15 cellular contexts compared by ENCODE assay signal in the genomic region with DNA sequence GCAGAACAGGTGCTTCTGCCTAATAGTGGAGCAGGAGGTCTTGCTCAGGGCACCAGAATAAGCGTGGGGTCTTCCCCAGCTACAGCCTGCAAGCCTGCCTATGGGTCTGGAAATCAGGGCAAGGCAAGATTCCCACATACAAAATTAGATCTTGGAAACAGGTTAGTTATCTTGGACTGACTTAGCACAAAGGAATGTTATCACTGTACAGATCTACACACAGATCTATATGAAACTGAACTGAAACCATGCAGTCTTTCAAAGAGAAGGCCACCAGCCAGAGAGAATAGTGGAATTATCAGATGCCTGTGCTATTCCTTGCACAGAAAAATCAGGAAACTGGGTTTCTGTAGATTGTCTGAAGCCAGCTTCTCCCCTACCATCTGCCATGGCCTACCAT.
DNase-seq lines count a peak whose midpoint lies in the region; ATAC-seq, FAIRE-seq and TF ChIP-seq lines count a peak whose summit lies in the region.
"Had no signal": no experiment of that assay in that cellular context is flagged by ENCODE, and none has a peak within 500 bp of the region (broad histone marks: within the 10 kb centered on the region; RNA-seq: fewer than 3 reads in every experiment).

No MANE protein-coding gene starts in this region.

- no peaks in the 10 kb centered on the region for H3K27me3 Mint-ChIP-seq in activated naive CD4-positive, alpha-beta T cell treated with anti-CD3 and anti-CD28 coated beads, Interleukin-2, amount 10 ng/mL, durations not matched to agents 7 days and 5 days
- no peaks in the 10 kb centered on the region for H3K27me3 Mint-ChIP-seq in activated CD4-positive, alpha-beta T cell treated with anti-CD3 and anti-CD28 coated beads for 36 hours

- no peaks in the 10 kb centered on the region for H3K36me3 ChIP-seq in Panc1 (ENCODE audit: control insufficient read depth, insufficient read depth, low read length)
- H3K36me3 ChIP-seq: BLaER1 treated with 17β-estradiol and CSF1 and Interleukin-3, amounts not matched to agents 10 nM and 100 nM; esophagus squamous epithelium had no signal

- no peak overlapping the region for H3K27ac Mint-ChIP-seq in activated naive CD4-positive, alpha-beta T cell treated with anti-CD3 and anti-CD28 coated beads, Interleukin-2, amount 10 ng/mL, durations not matched to agents 7 days and 5 days
- no peak overlapping the region for H3K27ac Mint-ChIP-seq in activated CD4-positive, alpha-beta T cell treated with anti-CD3 and anti-CD28 coated beads for 36 hours
- H3K27ac Mint-ChIP-seq: T-helper 2 cell treated with Interferon-gamma antibody and Interleukin-4, amounts not matched to agents 5 μg/mL and 100 μg/mL, for 36 hours had no signal

- DNase-seq in H54 (ENCODE audit: insufficient read length, low spot score) (peak; percentile 38), Panc1 (ENCODE audit: low read depth, low spot score) (no peak), dermis blood vessel endothelial cell (peak; percentile 32), renal cortical epithelial cell (ENCODE audit: low read depth) (peak; percentile 42)
- no peak for DNase-seq in activated naive CD4-positive, alpha-beta T cell treated with anti-CD3 and anti-CD28 coated beads, Interleukin-2, amount 10 ng/mL, durations not matched to agents 7 days and 5 days
- DNase-seq in activated CD4-positive, alpha-beta T cell treated with anti-CD3 and anti-CD28 coated beads for 36 hours = no peak
- DNase-seq: activated CD4-positive, alpha-beta T cell treated with anti-CD3 and anti-CD28 coated beads for 48 hours; esophagus squamous epithelium; NCI-H187; NCI-H524 treated with DMSO at 0.1 percent for 48 hours had no signal

- ATAC-seq in Panc1 (no peak), HG02840 (IDR thresholded peaks at IDR 0.05; ENCODE audit: low FRiP score, unreplicated experiment) (no peak)
- ATAC-seq in activated CD4-positive, alpha-beta T cell treated with anti-CD3 and anti-CD28 coated beads for 36 hours = no peak
- ATAC-seq: left lobe of liver had no signal

- no peaks in the 10 kb centered on the region for H3K27me3 ChIP-seq in Panc1 (ENCODE audit: control insufficient read depth, insufficient read depth, low read length)
- H3K27me3 ChIP-seq: BLaER1 treated with 17β-estradiol and CSF1 and Interleukin-3, amounts not matched to agents 10 nM and 100 nM; esophagus squamous epithelium had no signal

- no peaks in the 10 kb centered on the region for H3K4me1 ChIP-seq in Panc1 (ENCODE audit: control insufficient read depth, insufficient read depth, low read length)

- CTCF ChIA-PET in Panc1 (lab: Charles Lee) = no interaction called here
- CTCF ChIA-PET in activated naive CD4-positive, alpha-beta T cell treated with anti-CD3 and anti-CD28 coated beads, Interleukin-2, amount 10 ng/mL, durations not matched to agents 7 days and 5 days (lab: Charles Lee) = no interaction called here
- CTCF ChIA-PET in activated CD4-positive, alpha-beta T cell treated with anti-CD3 and anti-CD28 coated beads for 36 hours (lab: Charles Lee) = no interaction called here

- no peaks in the 10 kb centered on the region for H3K4me1 Mint-ChIP-seq in activated naive CD4-positive, alpha-beta T cell treated with anti-CD3 and anti-CD28 coated beads, Interleukin-2, amount 10 ng/mL, durations not matched to agents 7 days and 5 days
- no peaks in the 10 kb centered on the region for H3K4me1 Mint-ChIP-seq in activated CD4-positive, alpha-beta T cell treated with anti-CD3 and anti-CD28 coated beads for 36 hours

- no TSS peak for BruUV-seq in Panc1 (replicated peaks; lab: Mats Ljungman, UMichigan)

- no peak overlapping the region for H3K4me3 ChIP-seq in Panc1 (ENCODE audit: low read depth in 2 of 2, low read length in 2 of 2)
- H3K4me3 ChIP-seq: BLaER1 treated with 17β-estradiol and CSF1 and Interleukin-3, amounts not matched to agents 10 nM and 100 nM; esophagus squamous epithelium had no signal

- peaks cover 13% of the 10 kb centered on the region for H3K9me3 Mint-ChIP-seq in activated naive CD4-positive, alpha-beta T cell treated with anti-CD3 and anti-CD28 coated beads, Interleukin-2, amount 10 ng/mL, durations not matched to agents 7 days and 5 days
- H3K9me3 Mint-ChIP-seq in activated CD4-positive, alpha-beta T cell treated with anti-CD3 and anti-CD28 coated beads for 36 hours (ENCODE audit: low read depth) = peaks cover 8% of the 10 kb centered on the region
- H3K9me3 Mint-ChIP-seq: T-helper 2 cell treated with Interferon-gamma antibody and Interleukin-4, amounts not matched to agents 5 μg/mL and 100 μg/mL, for 36 hours had no signal

- no peak overlapping the region for H3K27ac ChIP-seq in Panc1 (ENCODE audit: low read length)
- H3K27ac ChIP-seq: BLaER1 treated with 17β-estradiol and CSF1 and Interleukin-3, amounts not matched to agents 10 nM and 100 nM; esophagus squamous epithelium had no signal

- no peaks in the 10 kb centered on the region for H3K36me3 Mint-ChIP-seq in activated naive CD4-positive, alpha-beta T cell treated with anti-CD3 and anti-CD28 coated beads, Interleukin-2, amount 10 ng/mL, durations not matched to agents 7 days and 5 days
- H3K36me3 Mint-ChIP-seq in activated CD4-positive, alpha-beta T cell treated with anti-CD3 and anti-CD28 coated beads for 36 hours (ENCODE audit: low read depth) = no peaks in the 10 kb centered on the region

- POLR2A ChIA-PET in Panc1 (lab: Charles Lee) = no interaction called here
- POLR2A ChIA-PET in activated CD4-positive, alpha-beta T cell treated with anti-CD3 and anti-CD28 coated beads for 36 hours (lab: Charles Lee) = no interaction called here

- 0 out of 2 replicates have a peak, but pooled peaks have one; percentile 4 for TF ChIP-seq CTCF in Panc1 (IDR thresholded peaks at IDR 0.05)

- H3K9me3 ChIP-seq in Panc1 (ENCODE audit: control insufficient read depth, insufficient read depth, low read depth, low read length) = no peaks in the 10 kb centered on the region
- H3K9me3 ChIP-seq: esophagus squamous epithelium had no signal

- intact Hi-C loops in Panc1 (cut with micrococcal nuclease; ENCODE audit: unreplicated experiment) = no loop called here
- intact Hi-C loops in activated CD4-positive, alpha-beta T cell treated with anti-CD3 and anti-CD28 coated beads for 36 hours (cut with DNase I, micrococcal nuclease) = loop anchor here in 1 of 2 experiments (10.0 kb wide), 1 partner anchor 805 kb away; no protein-coding TSS in a partner anchor

- no peak for FAIRE-seq in H54 (lab: Jason Lieb, UNC)
- FAIRE-seq: GM12891 had no signal

- TF ChIP-seq POLR2A in H54 (IDR thresholded peaks at IDR 0.05; ENCODE audit: low read depth, low read length) = no peak

- H3K4me3 Mint-ChIP-seq in activated naive CD4-positive, alpha-beta T cell treated with anti-CD3 and anti-CD28 coated beads, Interleukin-2, amount 10 ng/mL, durations not matched to agents 7 days and 5 days = no peak overlapping the region
- no peak overlapping the region for H3K4me3 Mint-ChIP-seq in activated CD4-positive, alpha-beta T cell treated with anti-CD3 and anti-CD28 coated beads for 36 hours
- H3K4me3 Mint-ChIP-seq: T-helper 2 cell treated with Interferon-gamma antibody and Interleukin-4, amounts not matched to agents 5 μg/mL and 100 μg/mL, for 36 hours had no signal

- in situ Hi-C loops in Panc1 (cut with HindIII; ENCODE audit: low pct_unique_long_range_greater_than_20kb, low sequenced_read_pairs) = no loop called here

Comparison
In these comparisons a context has a peak if more than half of its experiments do, and no peak if none do; other contexts are left out.
1. DNase-seq: peak in H54 (single experiment), dermis blood vessel endothelial cell (single experiment) and renal cortical epithelial cell (single experiment); none in Panc1 (single experiment), activated naive CD4-positive, alpha-beta T cell treated with anti-CD3 and anti-CD28 coated beads, Interleukin-2, amount 10 ng/mL, durations not matched to agents 7 days and 5 days (single experiment) and activated CD4-positive, alpha-beta T cell treated with anti-CD3 and anti-CD28 coated beads for 36 hours (single experiment).